In genomic region chr3:194315965-194316361, GRCh38 we compare ENCODE assay signal across 1 cellular context.
TF ChIP-seq lines count a peak whose summit lies in the region.

No MANE protein-coding gene starts in this region.

TF ChIP-seq in HCT116, 20 proteins besides CTCF, POLR2A, EP300 and RAD21 (continued from another document):
- TF ChIP-seq REST (IDR thresholded peaks at IDR 0.05; ENCODE audit: low read depth) (no peak), CBX3 (IDR thresholded peaks at IDR 0.05; ENCODE audit: low read depth) (no peak), SP1 (IDR thresholded peaks at IDR 0.05; ENCODE audit: low read depth) (no peak), ATF3 (IDR thresholded peaks at IDR 0.05) (no peak), MAX (IDR thresholded peaks at IDR 0.05) (no peak), YY1 (IDR thresholded peaks at IDR 0.05; ENCODE audit: extremely low read depth, insufficient replicate concordance, low read depth, low read length) (no peak), FOSL1 (IDR thresholded peaks at IDR 0.05; ENCODE audit: low read depth) (no peak), ZFX (IDR thresholded peaks at IDR 0.05) (no peak), ELF1 (IDR thresholded peaks at IDR 0.05; ENCODE audit: borderline replicate concordance, low read depth) (no peak), EZH2phosphoT487 (IDR thresholded peaks at IDR 0.05; ENCODE audit: borderline replicate concordance) (no peak), TCF7L2 (IDR thresholded peaks at IDR 0.05; ENCODE audit: borderline replicate concordance, extremely low read depth, insufficient read depth, insufficient read length) (no peak), SRF (IDR thresholded peaks at IDR 0.05; ENCODE audit: low read depth) (no peak), EGR1 (IDR thresholded peaks at IDR 0.05; ENCODE audit: low read depth) (no peak), EZH2 (IDR thresholded peaks at IDR 0.05) (no peak), SIN3A (IDR thresholded peaks at IDR 0.05; ENCODE audit: low read depth) (no peak), ZNF274 (IDR thresholded peaks at IDR 0.05; ENCODE audit: low read depth, low read length) (no peak), POLR2AphosphoS5 (IDR thresholded peaks at IDR 0.05; ENCODE audit: low read depth, low read length) (no peak), CEBPB (IDR thresholded peaks at IDR 0.05; ENCODE audit: low read depth) (no peak), JUND (IDR thresholded peaks at IDR 0.05) (no peak)
